ENCODE assay signal across 8 cellular contexts in the genomic region with DNA sequence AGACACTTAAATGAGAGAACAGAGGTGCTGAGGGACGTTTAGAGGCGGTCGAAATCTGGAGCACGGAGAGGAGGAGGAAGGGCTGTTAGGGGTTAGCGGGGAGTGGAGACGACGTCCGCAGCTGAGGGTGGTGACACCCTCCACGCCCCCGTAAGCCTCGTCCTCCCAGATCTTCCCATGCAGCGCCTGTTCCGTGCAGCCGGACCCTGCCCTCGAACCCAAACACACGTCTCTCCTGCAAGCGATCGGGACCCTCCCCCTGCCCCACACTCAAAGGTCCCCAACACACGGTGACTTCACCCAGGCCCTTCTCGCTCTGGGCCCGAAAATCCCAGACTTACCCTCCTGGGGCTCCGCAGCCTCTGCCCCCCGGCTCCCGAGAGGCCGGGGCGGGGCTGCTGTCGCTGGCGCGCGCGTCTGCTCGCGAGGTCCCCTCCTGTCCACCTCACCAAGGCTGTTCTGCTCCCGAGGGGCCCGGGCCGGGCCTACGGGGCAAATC. TPM values are rescaled to one million over a fixed set of nuclear protein-coding genes. Genes with fewer than 3 reads are reported as not detected.
A peak's percentile ranks its signal among the peaks of the same experiment; 100 is the strongest.
DNase-seq lines count a peak whose midpoint lies in the region; ATAC-seq and TF ChIP-seq lines count a peak whose summit lies in the region.
"Not testable (repeated sequence)": the region's sequence is repeated elsewhere in the genome, so short reads cannot be mapped to it uniquely, and the experiment has no call there.

No MANE protein-coding gene starts in this region.

- not testable (repeated sequence) for H3K9me3 ChIP-seq in CD8-positive, alpha-beta memory T cell (ENCODE audit: low read length); HUES64 (ENCODE audit: insufficient read depth, low read depth, low read length)

- POLR2A ChIA-PET in CD8-positive, alpha-beta memory T cell (lab: Charles Lee), result not testable (repeated sequence)

- peak; percentile 24 for ATAC-seq in SK-N-SH treated with all-trans-retinoic acid at 6 μM for 48 hours

- H3K36me3 ChIP-seq in CD8-positive, alpha-beta memory T cell (ENCODE audit: insufficient read depth, low read length); kidney epithelial cell (ENCODE audit: control insufficient read depth, insufficient read depth, low read length): not testable (repeated sequence)
- H3K36me3 ChIP-seq in HUES64 (ENCODE audit: insufficient read depth, low read length), result peaks cover 32% of the 10 kb centered on the region

- H3K4me1 Mint-ChIP-seq in CD8-positive, alpha-beta memory T cell, result peaks cover 33 to 45% (median 41%) of the 10 kb centered on the region in 3 donors
- peaks cover 38% of the 10 kb centered on the region for H3K4me1 Mint-ChIP-seq in activated naive CD4-positive, alpha-beta T cell treated with anti-CD3 and anti-CD28 coated beads, Interleukin-2, amount 50 U/mL, for 24 hours
- H3K4me1 Mint-ChIP-seq in endothelial cell (ENCODE audit: unreplicated experiment), result peaks cover 17% of the 10 kb centered on the region
- H3K4me1 Mint-ChIP-seq in osteocyte (ENCODE audit: unreplicated experiment), result peaks cover 19% of the 10 kb centered on the region

- CTCF ChIA-PET in CD8-positive, alpha-beta memory T cell (lab: Charles Lee), result not testable (repeated sequence)

- under 1% methylated on average over 37 of the region's 37 CpGs for WGBS in HUES64

- not testable (repeated sequence) for TF ChIP-seq CTCF in endothelial cell (IDR thresholded peaks at IDR 0.05; ENCODE audit: unreplicated experiment); kidney epithelial cell (IDR thresholded peaks at IDR 0.05; ENCODE audit: insufficient read depth, low read length, poor library complexity, severe bottlenecking); osteocyte (IDR thresholded peaks at IDR 0.05)

- DNase-seq in CD8-positive, alpha-beta memory T cell; kidney epithelial cell (ENCODE audit: low read depth); substantia nigra (lab: John Stamatoyannopoulos, UW): not testable (repeated sequence)
- DNase-seq in endothelial cell (ENCODE audit: low spot score), result peak; percentile 22
- DNase-seq in osteocyte (ENCODE audit: extremely low spot score, unreplicated experiment), result peak; percentile 70

- not testable (repeated sequence) for H3K9me3 Mint-ChIP-seq in CD8-positive, alpha-beta memory T cell; activated naive CD4-positive, alpha-beta T cell treated with anti-CD3 and anti-CD28 coated beads, Interleukin-2, amount 50 U/mL, for 24 hours; endothelial cell (ENCODE audit: unreplicated experiment); osteocyte (ENCODE audit: unreplicated experiment)

- not testable (repeated sequence) for H3K27me3 ChIP-seq in CD8-positive, alpha-beta memory T cell (ENCODE audit: insufficient read depth, low read length, poor library complexity, severe bottlenecking); HUES64 (ENCODE audit: insufficient read depth, low read length); kidney epithelial cell (ENCODE audit: control insufficient read depth, insufficient read depth, low read length)

- H3K36me3 Mint-ChIP-seq in CD8-positive, alpha-beta memory T cell, result peaks cover 7 to 44% (median 15%) of the 10 kb centered on the region in 3 donors
- not testable (repeated sequence) for H3K36me3 Mint-ChIP-seq in activated naive CD4-positive, alpha-beta T cell treated with anti-CD3 and anti-CD28 coated beads, Interleukin-2, amount 50 U/mL, for 24 hours
- peaks cover 30% of the 10 kb centered on the region for H3K36me3 Mint-ChIP-seq in endothelial cell (ENCODE audit: low read depth, unreplicated experiment)
- H3K36me3 Mint-ChIP-seq in osteocyte (ENCODE audit: unreplicated experiment), result peaks cover 22% of the 10 kb centered on the region

- H3K4me3 Mint-ChIP-seq in CD8-positive, alpha-beta memory T cell, result peak overlapping the region; percentile 85 to 95 (median 91)
- peak overlapping the region; percentile 97 for H3K4me3 Mint-ChIP-seq in activated naive CD4-positive, alpha-beta T cell treated with anti-CD3 and anti-CD28 coated beads, Interleukin-2, amount 50 U/mL, for 24 hours
- peak overlapping the region; percentile 98 for H3K4me3 Mint-ChIP-seq in endothelial cell (ENCODE audit: unreplicated experiment)
- H3K4me3 Mint-ChIP-seq in osteocyte (ENCODE audit: unreplicated experiment), result peak overlapping the region; percentile 92

- peak overlapping the region; percentile 70 for H3K4me3 ChIP-seq in CD8-positive, alpha-beta memory T cell (ENCODE audit: low read length)
- H3K4me3 ChIP-seq in HUES64 (ENCODE audit: low read length) (peak overlapping the region; percentile 83), kidney epithelial cell (ENCODE audit: low read depth, low read length) (peak overlapping the region; percentile 66)

- peak overlapping the region; percentile 71 to 96 (median 90) for H3K27ac Mint-ChIP-seq in CD8-positive, alpha-beta memory T cell
- H3K27ac Mint-ChIP-seq in activated naive CD4-positive, alpha-beta T cell treated with anti-CD3 and anti-CD28 coated beads, Interleukin-2, amount 50 U/mL, for 24 hours, result peak overlapping the region; percentile 82
- H3K27ac Mint-ChIP-seq in endothelial cell (ENCODE audit: unreplicated experiment) (peak overlapping the region; percentile 55), osteocyte (ENCODE audit: unreplicated experiment) (peak overlapping the region; percentile 79)

- H3K27ac ChIP-seq in CD8-positive, alpha-beta memory T cell (ENCODE audit: low read depth, low read length), result peak overlapping the region; percentile 61
- not testable (repeated sequence) for H3K27ac ChIP-seq in HUES64 (ENCODE audit: low read depth, low read length)
- peak overlapping the region; percentile 74 for H3K27ac ChIP-seq in substantia nigra (ENCODE audit: low read depth, low read length, poor library complexity, severe bottlenecking)

- not testable (repeated sequence) for H3K27me3 Mint-ChIP-seq in CD8-positive, alpha-beta memory T cell; activated naive CD4-positive, alpha-beta T cell treated with anti-CD3 and anti-CD28 coated beads, Interleukin-2, amount 50 U/mL, for 24 hours; endothelial cell (ENCODE audit: unreplicated experiment); osteocyte (ENCODE audit: unreplicated experiment)

- H3K4me1 ChIP-seq in CD8-positive, alpha-beta memory T cell (ENCODE audit: insufficient read depth, low read length), result peaks cover 14% of the 10 kb centered on the region
- H3K4me1 ChIP-seq in HUES64 (ENCODE audit: insufficient read depth, low read length), result not testable (repeated sequence)

- peak overlapping the region; percentile 84 for H3K9ac ChIP-seq in HUES64 (ENCODE audit: low read depth, low read length)

RNA-seq across cellular contexts. Expression of a gene that starts 35.2 kb away (rescaled TPM):
- not detected for total RNA-seq in CD8-positive, alpha-beta memory T cell
- 0.58 TPM for polyA plus RNA-seq in CD8-positive, alpha-beta memory T cell
- polyA plus RNA-seq in HUES64 (2013, experiment 1 of 2), result not detected
- not detected for polyA plus RNA-seq in HUES64 (2013, experiment 2 of 2)
- not detected for total RNA-seq in endothelial cell (ENCODE audit: unreplicated experiment)
- total RNA-seq in kidney epithelial cell, result not detected in 2 replicates
- total RNA-seq in osteocyte, result not detected in 2 replicates

RNA-seq across cellular contexts. Expression of a gene that starts 41.2 kb away (rescaled TPM):
- total RNA-seq in CD8-positive, alpha-beta memory T cell, result 10 to 100 TPM; 64.5 to 64.6 TPM
- polyA plus RNA-seq in CD8-positive, alpha-beta memory T cell, result 28.0 TPM
- 29.1 TPM for polyA plus RNA-seq in HUES64 (2013, experiment 1 of 2)
- polyA plus RNA-seq in HUES64 (2013, experiment 2 of 2), result 31.0 TPM
- total RNA-seq in endothelial cell (ENCODE audit: unreplicated experiment) (66.4 TPM), kidney epithelial cell (19.4 and 23.2 TPM in 2 replicates), osteocyte (43.3 and 44.3 TPM in 2 replicates)
